8 cellular contexts compared by ENCODE assay signal in genomic region chr17:42274812-42275526, GRCh38. TPM values are rescaled to one million over a fixed set of nuclear protein-coding genes. Genes with fewer than 3 reads are reported as not detected.
DNase-seq lines count a peak whose midpoint lies in the region; ATAC-seq and TF ChIP-seq lines count a peak whose summit lies in the region.

No MANE protein-coding gene starts in this region.

- no peaks in the 10 kb centered on the region for H3K4me1 ChIP-seq in MM.1S (ENCODE audit: low read length)

- no peaks in the 10 kb centered on the region for H3K9me3 Mint-ChIP-seq in naive thymus-derived CD8-positive, alpha-beta T cell

- peaks cover 0 to 2% (median 0%) of the 10 kb centered on the region in 3 donors for H3K36me3 Mint-ChIP-seq in naive thymus-derived CD8-positive, alpha-beta T cell

- POLR2A ChIA-PET in naive thymus-derived CD8-positive, alpha-beta T cell (lab: Charles Lee), result interaction anchor here (0.6 to 6.7 kb wide), 15 partner anchors 9 to 262 kb away, joined by 3 to 142 read pairs (median 4); partner anchors contain the start of genes DNAJC7, GHDC, NAGLU and STAT3

- peak overlapping the region; percentile 86 to 100 (median 96) for H3K4me3 Mint-ChIP-seq in naive thymus-derived CD8-positive, alpha-beta T cell

- H3K4me3 ChIP-seq in AG10803 (ENCODE audit: low read length) (peak overlapping the region; percentile 72), MM.1S (ENCODE audit: low read length) (peak overlapping the region; percentile 87), dorsolateral prefrontal cortex (peak overlapping the region; percentile 51 to 96 (median 86))

- H4K20me1 ChIP-seq in MM.1S (ENCODE audit: insufficient read depth, low read length), result no peaks in the 10 kb centered on the region

- no peaks in the 10 kb centered on the region for H3K9me3 ChIP-seq in MM.1S (replicated peaks; ENCODE audit: insufficient read depth, low read length)

- H3K79me2 ChIP-seq in MM.1S (ENCODE audit: low read length), result peaks cover 27% of the 10 kb centered on the region

- peak overlapping the region; percentile 94 to 98 (median 96) for H3K27ac Mint-ChIP-seq in naive thymus-derived CD8-positive, alpha-beta T cell

- H3K27me3 ChIP-seq in MM.1S (replicated peaks; ENCODE audit: insufficient read depth, low read length), result no peaks in the 10 kb centered on the region
- H3K27me3 ChIP-seq in dorsolateral prefrontal cortex, result no peaks in the 10 kb centered on the region

- peaks cover 34 to 72% (median 64%) of the 10 kb centered on the region in 4 donors for H3K4me1 Mint-ChIP-seq in naive thymus-derived CD8-positive, alpha-beta T cell

- no peaks in the 10 kb centered on the region for H3F3A ChIP-seq in MM.1S (ENCODE audit: insufficient read depth, low read length)

- no peak for ATAC-seq in naive thymus-derived CD8-positive, alpha-beta T cell
- ATAC-seq in GM21423 (IDR thresholded peaks at IDR 0.05; ENCODE audit: unreplicated experiment), result no peak

- H3K36me3 ChIP-seq in MM.1S (replicated peaks; ENCODE audit: insufficient read depth, low read length), result no peaks in the 10 kb centered on the region

- DNase-seq in AG10803 (ENCODE audit: low read depth) (no peak), MM.1S (no peak), dorsolateral prefrontal cortex (no peak), NCI-H146 (lab: John Stamatoyannopoulos, UW) (no peak), MV-4-11 (lab: John Stamatoyannopoulos, UW) (no peak)
- DNase-seq in naive thymus-derived CD8-positive, alpha-beta T cell, result peak in 1 of 10 donors; percentile 19
- no peak for DNase-seq in activated CD4-positive, CD25-positive, alpha-beta regulatory T cell treated with anti-CD3 and anti-CD28 coated beads, Interleukin-2, amount 50 U/mL, for 72 hours

- peak overlapping the region; percentile 65; the same call in 1 of the 2 replicates for H3K9ac ChIP-seq in MM.1S (ENCODE audit: low read length)

- no peak for TF ChIP-seq CTCF in AG10803 (conservative IDR thresholded peaks at IDR 0.05; ENCODE audit: low read length)
- TF ChIP-seq CTCF in MM.1S (IDR thresholded peaks at IDR 0.05; ENCODE audit: low read length), result no peak
- TF ChIP-seq CTCF in dorsolateral prefrontal cortex (IDR thresholded peaks at IDR 0.05 in 54 of 56, conservative IDR thresholded peaks at IDR 0.05 in 2 of 56; ENCODE audit: low read depth in 1 of 56, partially characterized antibody in 56 of 56), result no peak

- peak overlapping the region; percentile 80; the same call in 1 of the 2 replicates for H2AFZ ChIP-seq in MM.1S (ENCODE audit: low read length)

- peak overlapping the region; percentile 95 for H3K4me2 ChIP-seq in MM.1S (ENCODE audit: low read depth, low read length)

- intact Hi-C loops in dorsolateral prefrontal cortex (cut with DNase I), result loop anchor here in 1 of 2 donors (5.0 kb wide), 1 partner anchor 73 kb away; no protein-coding TSS in a partner anchor

- H3K27me3 Mint-ChIP-seq in naive thymus-derived CD8-positive, alpha-beta T cell, result no peaks in the 10 kb centered on the region

- no peaks in the 10 kb centered on the region for H3K9me2 ChIP-seq in MM.1S (replicated peaks; ENCODE audit: insufficient read depth, low read length)

- no peak overlapping the region for H3K27ac ChIP-seq in MM.1S (ENCODE audit: low read length)
- peak overlapping the region in 28 of 59 donors; percentile 2 to 96 (median 68) for H3K27ac ChIP-seq in dorsolateral prefrontal cortex

RNA-seq across cellular contexts. Expression of gene STAT5B, which starts 1.2 kb away (rescaled TPM):
- total RNA-seq in dorsolateral prefrontal cortex, result 10 to 100 TPM; 45.7 to 81.6 (median 60.4) TPM
- total RNA-seq in naive thymus-derived CD8-positive, alpha-beta T cell, result 100 to 1,000 TPM; 137 to 149 TPM
- polyA plus RNA-seq in naive thymus-derived CD8-positive, alpha-beta T cell, result 10 to 100 TPM; 66.3 to 94.0 (median 82.8) TPM

RNA-seq across cellular contexts. Expression of gene STAT5A, which starts 13.3 kb away (rescaled TPM):
- total RNA-seq in dorsolateral prefrontal cortex, result 10 to 100 TPM in 71 of 120 experiments, 1 to 10 TPM in 49; 4.4 to 25.7 (median 10.8) TPM
- total RNA-seq in naive thymus-derived CD8-positive, alpha-beta T cell, result 100 to 1,000 TPM; 117 to 122 TPM
- 100 to 1,000 TPM in 1 of 3 donors, 10 to 100 TPM in 2; 59.6 to 115 (median 89.1) TPM for polyA plus RNA-seq in naive thymus-derived CD8-positive, alpha-beta T cell

Comparison
In these comparisons a context has a peak if more than half of its experiments do, and no peak if none do; other contexts are left out.
1. RNA of gene STAT5A, which starts 13.3 kb away (total RNA-seq): 117 to 122 TPM in naive thymus-derived CD8-positive, alpha-beta T cell; 4.4 to 25.7 TPM in dorsolateral prefrontal cortex; every median in the first group is over 4 times any median in the second.
2. Peak in every context shown above with its lines, with median percentiles within 50 percentile points of each other: H3K4me3 ChIP-seq.